Comparison of ENCODE assay signal across 9 cellular contexts in the genomic region with DNA sequence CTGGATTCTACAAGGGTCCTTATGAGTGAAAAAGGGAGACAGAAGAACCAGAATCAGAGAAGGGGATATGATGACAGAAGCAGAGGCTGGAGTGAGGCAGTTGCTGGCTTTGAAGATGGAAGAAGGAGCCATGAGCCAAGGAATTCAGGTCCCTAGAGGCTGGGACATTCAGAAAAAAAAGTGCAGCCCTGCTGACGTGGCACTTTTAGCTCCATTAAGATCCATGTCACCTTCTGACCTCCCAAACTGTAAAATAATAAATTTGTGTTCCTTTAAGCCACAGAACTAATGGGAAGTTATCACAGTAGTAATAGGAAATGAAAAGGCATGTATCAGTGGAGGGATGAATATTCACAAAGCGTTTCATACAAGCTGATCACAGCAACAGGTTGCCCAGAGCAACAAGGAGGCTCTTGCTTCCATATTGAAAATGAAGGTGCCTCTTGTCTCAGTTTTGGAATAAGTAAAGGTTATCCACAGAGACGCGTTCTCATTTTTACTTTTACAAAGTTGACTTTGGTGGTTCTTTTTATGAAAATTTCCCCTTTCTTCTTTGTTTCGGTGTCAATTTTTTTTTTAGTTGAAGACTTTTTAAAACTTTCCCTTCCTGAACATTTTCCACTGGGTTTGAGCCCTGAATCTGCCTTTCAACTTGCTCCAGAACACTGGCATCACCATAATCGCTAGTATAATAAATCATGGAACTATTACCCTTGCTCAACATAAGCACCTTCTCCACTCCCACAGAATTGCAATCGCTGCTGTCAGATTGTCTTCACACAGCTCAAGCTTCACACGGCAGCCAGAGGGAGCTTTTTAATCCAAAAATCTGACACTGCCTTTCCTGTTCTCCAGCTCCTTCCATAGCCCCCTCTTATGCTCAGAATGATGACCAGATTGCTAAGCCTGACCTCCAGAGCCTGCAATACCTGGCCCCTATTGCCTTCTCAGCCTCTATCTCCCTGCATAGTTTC.
A peak's percentile ranks its signal among the peaks of the same experiment; 100 is the strongest.
DNase-seq lines count a peak whose midpoint lies in the region; ATAC-seq and TF ChIP-seq lines count a peak whose summit lies in the region.
"Had no signal": no experiment of that assay in that cellular context is flagged by ENCODE, and none has a peak within 500 bp of the region (broad histone marks: within the 10 kb centered on the region; RNA-seq: fewer than 3 reads in every experiment).

No MANE protein-coding gene starts in this region.

- in situ Hi-C loops in SK-MEL-5 (cut with HindIII; ENCODE audit: low pct_unique_long_range_greater_than_20kb, low sequenced_read_pairs) = no loop called here

- H3K4me2 ChIP-seq in H9 (ENCODE audit: insufficient read depth, insufficient read length, low read length) (no peak overlapping the region), neuronal stem cell (ENCODE audit: insufficient read depth, low read length, poor library complexity, severe bottlenecking) (no peak overlapping the region)

- no peak overlapping the region for H3K27ac ChIP-seq in H9 (ENCODE audit: insufficient read length, low read depth, low read length)
- no peak overlapping the region for H3K27ac ChIP-seq in ascending aorta
- H3K27ac ChIP-seq in neuronal stem cell (replicated peaks; ENCODE audit: low read length) = no peak overlapping the region

- H2BK12ac ChIP-seq in H9 (ENCODE audit: insufficient read length, low read depth, low read length) (no peak overlapping the region), neuronal stem cell (ENCODE audit: low read length) (no peak overlapping the region)

- peaks cover 17% of the 10 kb centered on the region for H3K36me3 Mint-ChIP-seq in activated CD8-positive, alpha-beta memory T cell treated with anti-CD3 and anti-CD28 coated beads, Interleukin-2, amount 10 ng/mL, durations not matched to agents 7 days and 5 days
- H3K36me3 Mint-ChIP-seq in H9 (ENCODE audit: insufficient read depth in 1 of 3, low read depth in 3 of 3) = no peaks in the 10 kb centered on the region
- H3K36me3 Mint-ChIP-seq in osteocyte (ENCODE audit: unreplicated experiment) = no peaks in the 10 kb centered on the region

- H3K18ac ChIP-seq in H9 (ENCODE audit: insufficient read length, low read depth, low read length) (no peak overlapping the region), neuronal stem cell (ENCODE audit: low read length) (no peak overlapping the region)

- H2BK120ac ChIP-seq in H9 (ENCODE audit: low read depth, low read length, poor library complexity, severe bottlenecking) (no peak overlapping the region), neuronal stem cell (ENCODE audit: low read depth, low read length) (no peak overlapping the region)

- no peak for DNase-seq in activated CD8-positive, alpha-beta memory T cell treated with anti-CD3 and anti-CD28 coated beads, Interleukin-2, amount 10 ng/mL, durations not matched to agents 7 days and 5 days
- DNase-seq in activated CD8-positive, alpha-beta memory T cell treated with anti-CD3 and anti-CD28 coated beads, Interleukin-2, amount 50 U/mL, for 48 hours = no peak
- DNase-seq in H9 = no peak
- peak; percentile 23 for DNase-seq in SK-MEL-5 (ENCODE audit: low read depth, low spot score)
- no peak for DNase-seq in osteocyte (ENCODE audit: extremely low spot score, unreplicated experiment)
- no peak for DNase-seq in ascending aorta (ENCODE audit: low spot score in 2 of 2)
- no peak for DNase-seq in neuronal stem cell (ENCODE audit: low spot score)
- DNase-seq: activated CD4-positive, CD25-positive, alpha-beta regulatory T cell had no signal

- H3K27me3 ChIP-seq in H9 (ENCODE audit: insufficient read depth, low read length) (no peaks in the 10 kb centered on the region), ascending aorta (no peaks in the 10 kb centered on the region), neuronal stem cell (ENCODE audit: control insufficient read depth in 3 of 3, insufficient read depth in 3 of 3, low read depth in 1 of 3, low read length in 3 of 3) (no peaks in the 10 kb centered on the region)

- no peaks in the 10 kb centered on the region for H3K9me3 Mint-ChIP-seq in activated CD8-positive, alpha-beta memory T cell treated with anti-CD3 and anti-CD28 coated beads, Interleukin-2, amount 10 ng/mL, durations not matched to agents 7 days and 5 days (ENCODE audit: low read depth)
- no peaks in the 10 kb centered on the region for H3K9me3 Mint-ChIP-seq in H9
- H3K9me3 Mint-ChIP-seq in osteocyte (ENCODE audit: unreplicated experiment) = no peaks in the 10 kb centered on the region

- H2AFZ ChIP-seq in H9 (ENCODE audit: low read length) = no peak overlapping the region
- no peak overlapping the region for H2AFZ ChIP-seq in neuronal stem cell (ENCODE audit: low read length)

- CTCF ChIA-PET in activated CD8-positive, alpha-beta memory T cell treated with anti-CD3 and anti-CD28 coated beads, Interleukin-2, amount 10 ng/mL, durations not matched to agents 7 days and 5 days (lab: Charles Lee) = no interaction called here

- no peak overlapping the region for H2BK15ac ChIP-seq in H9 (ENCODE audit: low read depth, low read length)
- no peak overlapping the region for H2BK15ac ChIP-seq in neuronal stem cell (ENCODE audit: low read length)

- no peak overlapping the region for H2BK5ac ChIP-seq in H9 (ENCODE audit: insufficient read length, low read length)
- H2BK5ac ChIP-seq in neuronal stem cell (ENCODE audit: low read length) = no peak overlapping the region

- H3K79me1 ChIP-seq in H9 (ENCODE audit: insufficient read depth, low read depth, low read length, poor library complexity, severe bottlenecking) (no peaks in the 10 kb centered on the region), neuronal stem cell (ENCODE audit: low read depth, low read length) (no peaks in the 10 kb centered on the region)

- no peaks in the 10 kb centered on the region for H3K79me2 ChIP-seq in H9 (ENCODE audit: insufficient read depth, low read length)

- no peak overlapping the region for H4K5ac ChIP-seq in H9 (ENCODE audit: insufficient read length, low read depth, low read length)

- peaks cover 49% of the 10 kb centered on the region for H3K4me1 Mint-ChIP-seq in activated CD8-positive, alpha-beta memory T cell treated with anti-CD3 and anti-CD28 coated beads, Interleukin-2, amount 10 ng/mL, durations not matched to agents 7 days and 5 days
- H3K4me1 Mint-ChIP-seq in H9 (peaks cover 7 to 17% of the 10 kb centered on the region in 2 experiments), osteocyte (ENCODE audit: unreplicated experiment) (peaks cover 12% of the 10 kb centered on the region)

- no peak overlapping the region for H3K23ac ChIP-seq in H9 (ENCODE audit: insufficient read length, low read depth, low read length)
- H3K23ac ChIP-seq in neuronal stem cell (ENCODE audit: low read depth, low read length, poor library complexity) = no peak overlapping the region

- H3K9ac ChIP-seq in H9 (ENCODE audit: extremely low read depth, insufficient read length, low read length) (no peak overlapping the region), neuronal stem cell (ENCODE audit: low read depth, low read length, poor library complexity) (no peak overlapping the region)

- H3T11ph ChIP-seq in H9 (ENCODE audit: low read length) = no peak overlapping the region

- no peak overlapping the region for H3K4me3 Mint-ChIP-seq in activated CD8-positive, alpha-beta memory T cell treated with anti-CD3 and anti-CD28 coated beads, Interleukin-2, amount 10 ng/mL, durations not matched to agents 7 days and 5 days
- H3K4me3 Mint-ChIP-seq in H9 (no peak overlapping the region), osteocyte (ENCODE audit: unreplicated experiment) (no peak overlapping the region)

- H4K91ac ChIP-seq in H9 (ENCODE audit: insufficient read length, low read depth, low read length) (no peak overlapping the region), neuronal stem cell (ENCODE audit: low read depth, low read length, poor library complexity) (no peak overlapping the region)

- TF ChIP-seq CTCF in H9 (conservative IDR thresholded peaks at IDR 0.05) = no peak
- TF ChIP-seq CTCF in osteocyte (IDR thresholded peaks at IDR 0.05) = peak; percentile 22
- TF ChIP-seq CTCF in ascending aorta (IDR thresholded peaks at IDR 0.05) = no peak

- no peak overlapping the region for H3K56ac ChIP-seq in H9 (ENCODE audit: insufficient read length, low read depth, low read length)

- no peaks in the 10 kb centered on the region for H3K36me3 ChIP-seq in ascending aorta
- H3K36me3 ChIP-seq in neuronal stem cell (replicated peaks in 1 of 2; ENCODE audit: control insufficient read depth in 2 of 2, insufficient read depth in 2 of 2, low read length in 2 of 2) = no peaks in the 10 kb centered on the region

- no peaks in the 10 kb centered on the region for H3K4me1 ChIP-seq in H9 (ENCODE audit: insufficient read depth, low read length)
- H3K4me1 ChIP-seq in ascending aorta = no peaks in the 10 kb centered on the region
- no peaks in the 10 kb centered on the region for H3K4me1 ChIP-seq in neuronal stem cell (ENCODE audit: control insufficient read depth in 2 of 2, insufficient read depth in 1 of 2, low read depth in 1 of 2, low read length in 2 of 2)

- no peaks in the 10 kb centered on the region for H3K23me2 ChIP-seq in H9 (ENCODE audit: insufficient read length, low read depth, low read length, poor library complexity, severe bottlenecking)

- no peak overlapping the region for H3K4ac ChIP-seq in H9 (ENCODE audit: low read depth, low read length)
- no peak overlapping the region for H3K4ac ChIP-seq in neuronal stem cell (ENCODE audit: low read length)

- ATAC-seq in activated CD8-positive, alpha-beta memory T cell treated with anti-CD3 and anti-CD28 coated beads, Interleukin-2, amount 10 ng/mL, durations not matched to agents 7 days and 5 days = no peak
- ATAC-seq in GM18873 (IDR thresholded peaks at IDR 0.05; ENCODE audit: low FRiP score, unreplicated experiment) = no peak

- no peak overlapping the region for H2BK20ac ChIP-seq in H9 (ENCODE audit: low read depth, low read length, poor library complexity, severe bottlenecking)

- H4K8ac ChIP-seq in H9 (replicated peaks; ENCODE audit: insufficient read length, low read depth, low read length) = no peak overlapping the region
- no peak overlapping the region for H4K8ac ChIP-seq in neuronal stem cell (ENCODE audit: low read depth, low read length)

- no peaks in the 10 kb centered on the region for H4K20me1 ChIP-seq in H9 (ENCODE audit: control insufficient read depth, insufficient read depth, insufficient read length)

- H3K27me3 Mint-ChIP-seq in activated CD8-positive, alpha-beta memory T cell treated with anti-CD3 and anti-CD28 coated beads, Interleukin-2, amount 10 ng/mL, durations not matched to agents 7 days and 5 days = peaks cover 13% of the 10 kb centered on the region
- H3K27me3 Mint-ChIP-seq in H9 (ENCODE audit: low read depth) = no peaks in the 10 kb centered on the region; the same call in 1 of the 2 replicates
- no peaks in the 10 kb centered on the region for H3K27me3 Mint-ChIP-seq in osteocyte (ENCODE audit: unreplicated experiment)

- H3K27ac Mint-ChIP-seq in activated CD8-positive, alpha-beta memory T cell treated with anti-CD3 and anti-CD28 coated beads, Interleukin-2, amount 10 ng/mL, durations not matched to agents 7 days and 5 days = peak overlapping the region; percentile 14
- H3K27ac Mint-ChIP-seq in H9 = peak overlapping the region in 2 of 3 experiments; percentile 12 to 49; a peak in 2 of 7 replicates
- no peak overlapping the region for H3K27ac Mint-ChIP-seq in osteocyte (ENCODE audit: unreplicated experiment)

- H3K14ac ChIP-seq in H9 (ENCODE audit: insufficient read depth, low read length) (no peak overlapping the region; the same call in 1 of the 2 replicates), neuronal stem cell (ENCODE audit: low read length) (no peak overlapping the region)

- no peak overlapping the region for H2AK5ac ChIP-seq in H9 (ENCODE audit: insufficient read length, low read length)
- no peak overlapping the region for H2AK5ac ChIP-seq in neuronal stem cell (ENCODE audit: low read depth, low read length)

- intact Hi-C loops in ascending aorta (cut with DNase I) = no loop called here

- no peaks in the 10 kb centered on the region for H3K9me3 ChIP-seq in H9 (ENCODE audit: control insufficient read depth, low read depth, low read length)
- H3K9me3 ChIP-seq in ascending aorta = no peaks in the 10 kb centered on the region
- H3K9me3 ChIP-seq in neuronal stem cell (replicated peaks in 1 of 2; ENCODE audit: control insufficient read depth in 2 of 2, insufficient read depth in 1 of 2, low read depth in 1 of 2, low read length in 2 of 2) = no peaks in the 10 kb centered on the region

- no CpG with 5 or more reads among the region's 8 CpGs for WGBS in H9 (ENCODE audit: extremely low coverage, insufficient read length, low lambda C conversion rate)
- no CpG with 5 or more reads among the region's 8 CpGs for WGBS in neuronal stem cell (ENCODE audit: extremely low coverage in 2 of 2, insufficient read length in 2 of 2, insufficient replicate concordance in 1 of 2), 2 donors

- H3K4me3 ChIP-seq in ascending aorta (no peak overlapping the region), neuronal stem cell (ENCODE audit: low read length in 2 of 2) (no peak overlapping the region)
